In the genomic region with DNA sequence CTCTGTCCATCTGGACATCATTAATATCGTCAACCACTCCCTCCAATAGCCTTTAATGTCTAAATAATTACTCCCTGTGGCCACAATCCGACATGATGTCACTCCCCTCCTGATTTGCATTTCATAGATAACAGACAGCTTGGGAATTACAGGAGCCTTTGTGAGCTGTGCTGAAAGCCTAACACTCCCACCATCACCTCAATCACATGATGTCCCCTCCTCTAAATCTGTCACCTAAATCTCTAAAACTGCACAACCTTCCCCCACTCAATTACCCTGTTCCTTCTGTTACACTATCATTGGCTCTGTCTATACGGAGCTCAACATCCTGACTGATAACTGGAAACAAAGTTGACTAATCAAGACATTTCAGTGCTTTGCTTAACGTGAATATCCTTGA, we compare ENCODE assay signal across 21 cellular contexts. TPM values are rescaled to one million over a fixed set of nuclear protein-coding genes. Genes with fewer than 3 reads are reported as not detected.
"Had no signal": no experiment of that assay in that cellular context is flagged by ENCODE, and none has a peak within 500 bp of the region (broad histone marks: within the 10 kb centered on the region; RNA-seq: fewer than 3 reads in every experiment).

No MANE protein-coding gene starts in this region.

- H3K9me3 ChIP-seq: psoas muscle, right lobe of liver had no signal

- DNase-seq: activated B cell treated with CpG ODN at 0.5 μM for 24 hours; activated CD4-positive, alpha-beta T cell treated with anti-CD3 and anti-CD28 coated beads for 48 hours; activated CD8-positive, alpha-beta memory T cell treated with anti-CD3 and anti-CD28 coated beads, Interleukin-2, amount 50 U/mL, for 4 hours; activated CD8-positive, alpha-beta T cell treated with anti-CD3 and anti-CD28 coated beads, Interleukin-2, amount 10 ng/mL, durations not matched to agents 7 days and 5 days; activated gamma-delta T cell; activated T-cell treated with anti-CD3 and anti-CD28 coated beads, Interleukin-2, amount 50 U/mL, for 48 hours; amygdala; cortex of kidney; effector CD8-positive, alpha-beta T cell; foreskin keratinocyte; kidney glomerular epithelial cell; psoas muscle; right lobe of liver; stimulated activated naive CD8-positive, alpha-beta T cell treated with anti-CD3 and anti-CD28 coated beads, Interleukin-15, amount 100 ng/mL, for 72 hours; T-helper 17 cell had no signal

- H3K27ac Mint-ChIP-seq: activated B cell treated with CpG ODN at 0.5 μM for 24 hours; activated CD8-positive, alpha-beta T cell treated with anti-CD3 and anti-CD28 coated beads, Interleukin-2, amount 10 ng/mL, durations not matched to agents 7 days and 5 days; activated naive CD8-positive, alpha-beta T cell; natural killer cell treated with Interleukin-12 subunit alpha and Interleukin-12 subunit beta and Interleukin-15 and Interleukin-18, amount 100 ng/mL, for 72 hours; stimulated activated naive CD8-positive, alpha-beta T cell treated with anti-CD3 and anti-CD28 coated beads, Interleukin-15, amount 100 ng/mL, for 72 hours; T-helper 17 cell; type B pancreatic cell had no signal

- H3K36me3 ChIP-seq: right lobe of liver had no signal

- H3K27me3 ChIP-seq: foreskin keratinocyte had no signal

- H3K4me3 Mint-ChIP-seq: activated B cell treated with CpG ODN at 0.5 μM for 24 hours; activated CD8-positive, alpha-beta T cell treated with anti-CD3 and anti-CD28 coated beads, Interleukin-2, amount 10 ng/mL, durations not matched to agents 7 days and 5 days; activated naive CD8-positive, alpha-beta T cell; natural killer cell treated with Interleukin-12 subunit alpha and Interleukin-12 subunit beta and Interleukin-15 and Interleukin-18, amount 100 ng/mL, for 72 hours; stimulated activated naive CD8-positive, alpha-beta T cell treated with anti-CD3 and anti-CD28 coated beads, Interleukin-15, amount 100 ng/mL, for 72 hours; T-helper 17 cell; type B pancreatic cell had no signal

- H3K27ac ChIP-seq: foreskin keratinocyte, psoas muscle, right lobe of liver had no signal

- ATAC-seq: activated CD8-positive, alpha-beta T cell treated with anti-CD3 and anti-CD28 coated beads, Interleukin-2, amount 10 ng/mL, durations not matched to agents 7 days and 5 days; foreskin keratinocyte; psoas muscle; right lobe of liver; stimulated activated naive CD8-positive, alpha-beta T cell treated with anti-CD3 and anti-CD28 coated beads, Interleukin-15, amount 100 ng/mL, for 72 hours; T-helper 17 cell had no signal

- H3K9me3 Mint-ChIP-seq: activated B cell treated with CpG ODN at 0.5 μM for 24 hours; natural killer cell treated with Interleukin-12 subunit alpha and Interleukin-12 subunit beta and Interleukin-15 and Interleukin-18, amount 100 ng/mL, for 72 hours; stimulated activated naive CD8-positive, alpha-beta T cell treated with anti-CD3 and anti-CD28 coated beads, Interleukin-15, amount 100 ng/mL, for 72 hours; type B pancreatic cell had no signal

- H3K4me1 ChIP-seq: right lobe of liver had no signal

- H3K4me3 ChIP-seq: psoas muscle, right lobe of liver had no signal

- H3K36me3 Mint-ChIP-seq: activated naive CD8-positive, alpha-beta T cell; natural killer cell treated with Interleukin-12 subunit alpha and Interleukin-12 subunit beta and Interleukin-15 and Interleukin-18, amount 100 ng/mL, for 72 hours; type B pancreatic cell had no signal

RNA-seq across cellular contexts. Expression of gene NHLH2, which starts 14.3 kb away (rescaled TPM):
- total RNA-seq: activated B cell treated with CpG ODN at 0.5 μM for 24 hours; activated CD8-positive, alpha-beta T cell treated with anti-CD3 and anti-CD28 coated beads, Interleukin-2, amount 10 ng/mL, durations not matched to agents 7 days and 5 days; liver; mesenteric fat pad; natural killer cell treated with Interleukin-12 subunit alpha and Interleukin-12 subunit beta and Interleukin-15 and Interleukin-18, amount 100 ng/mL, for 72 hours; omental fat pad; psoas muscle; right lobe of liver; T-helper 17 cell had no signal
- polyA plus RNA-seq: liver, psoas muscle had no signal

RNA-seq across cellular contexts. Expression of gene CASQ2, which starts 58.1 kb away (rescaled TPM):
- total RNA-seq: activated B cell treated with CpG ODN at 0.5 μM for 24 hours; activated CD8-positive, alpha-beta T cell treated with anti-CD3 and anti-CD28 coated beads, Interleukin-2, amount 10 ng/mL, durations not matched to agents 7 days and 5 days; foreskin keratinocyte; natural killer cell treated with Interleukin-12 subunit alpha and Interleukin-12 subunit beta and Interleukin-15 and Interleukin-18, amount 100 ng/mL, for 72 hours; T-helper 17 cell had no signal
- polyA plus RNA-seq: foreskin keratinocyte had no signal
